In genomic region chr16:30664616-30665109, GRCh38 we compare ENCODE assay signal across 1 cellular context.
TF ChIP-seq lines count a peak whose summit lies in the region.

No MANE protein-coding gene starts in this region.

TF ChIP-seq in SK-N-SH treated with all-trans-retinoic acid at 6 μM for 48 hours, 23 proteins besides CTCF, POLR2A, EP300 and RAD21 (continued from another document):
- no peak for TF ChIP-seq ZNF70 (CRISPR knock-in tag; IDR thresholded peaks at IDR 0.05)
- TF ChIP-seq BACH2 (CRISPR knock-in tag; IDR thresholded peaks at IDR 0.05; ENCODE audit: borderline replicate concordance), result no peak
- TF ChIP-seq CSDC2 (CRISPR knock-in tag; IDR thresholded peaks at IDR 0.05), result no peak
- TF ChIP-seq OSR1 (CRISPR knock-in tag; IDR thresholded peaks at IDR 0.05), result no peak
- no peak for TF ChIP-seq ISL1 (CRISPR knock-in tag; IDR thresholded peaks at IDR 0.05)
- no peak for TF ChIP-seq TCF4 (CRISPR knock-in tag; IDR thresholded peaks at IDR 0.05; ENCODE audit: borderline replicate concordance)
